In genomic region chr5:10704949-10705621, GRCh38 we compare ENCODE assay signal across 8 cellular contexts. TPM values are rescaled to one million over a fixed set of nuclear protein-coding genes. Genes with fewer than 3 reads are reported as not detected.
DNase-seq lines count a peak whose midpoint lies in the region; ATAC-seq lines count a peak whose summit lies in the region.

No MANE protein-coding gene starts in this region.

- H3K4me1 ChIP-seq in GM23248 (ENCODE audit: insufficient read depth) = peaks cover 61% of the 10 kb centered on the region
- H3K4me1 ChIP-seq in SJCRH30 = peaks cover 32% of the 10 kb centered on the region

- in situ Hi-C loops in ACHN (cut with HindIII; ENCODE audit: low pct_ligation_motif_present, low pct_unique_long_range_greater_than_20kb, low sequenced_read_pairs) = no loop called here
- in situ Hi-C loops in GM23248 (cut with MboI) = no loop called here

- H3K27me3 ChIP-seq in GM23248 (replicated peaks; ENCODE audit: insufficient read depth) (no peaks in the 10 kb centered on the region), SJCRH30 (no peaks in the 10 kb centered on the region)

- H3K4me2 ChIP-seq in GM23248 (ENCODE audit: unreplicated experiment) = no peak overlapping the region

- DNase-seq in ACHN = peak; percentile 38
- peak; percentile 60 for DNase-seq in GM23248
- DNase-seq in SJCRH30 = peak; percentile 39 to 70
- DNase-seq in fibroblast of peridontal ligament (ENCODE audit: extremely low read depth) = peak; percentile 70
- no peak for DNase-seq in germinal center (ENCODE audit: low spot score)
- no peak for DNase-seq in stimulated activated CD4-positive, alpha-beta T cell treated with anti-CD3 and anti-CD28 coated beads, Interleukin-1b, Interleukin-23, amount 100 ng/mL, for 48 hours

- WGBS in GM23248 (ENCODE audit: low coverage in 1 of 2, low lambda C conversion rate in 2 of 2, missing lambda C conversion rate in 2 of 2), 2 experiments = 86 to 90% methylated on average over 10 of the region's 10 CpGs

- peaks cover 44% of the 10 kb centered on the region for H3K79me2 ChIP-seq in GM23248 (ENCODE audit: insufficient read depth)

- H3K27ac ChIP-seq in GM23248 (no peak overlapping the region), SJCRH30 (peak overlapping the region; percentile 47)

- H4K20me1 ChIP-seq in GM23248 (ENCODE audit: insufficient read depth) = no peaks in the 10 kb centered on the region; the same call in 1 of the 2 replicates

- H3F3A ChIP-seq in GM23248 (ENCODE audit: insufficient read depth) = peaks cover 60% of the 10 kb centered on the region

- no peak overlapping the region for H3K9ac ChIP-seq in GM23248

- H3K9me2 ChIP-seq in GM23248 (ENCODE audit: insufficient read depth) = no peaks in the 10 kb centered on the region

- no peaks in the 10 kb centered on the region for H3K36me3 ChIP-seq in GM23248 (ENCODE audit: low read depth)
- no peaks in the 10 kb centered on the region for H3K36me3 ChIP-seq in SJCRH30

- ATAC-seq in HG02763 (IDR thresholded peaks at IDR 0.05; ENCODE audit: unreplicated experiment) (no peak), GM18519 (IDR thresholded peaks at IDR 0.05; ENCODE audit: low FRiP score, unreplicated experiment) (no peak)

- H3K9me3 ChIP-seq in GM23248 (ENCODE audit: low read depth) (no peaks in the 10 kb centered on the region), SJCRH30 (replicated peaks) (no peaks in the 10 kb centered on the region)

- no peak overlapping the region for H3K4me3 ChIP-seq in GM23248
- H3K4me3 ChIP-seq in SJCRH30 = no peak overlapping the region

- H2AFZ ChIP-seq in GM23248 = no peak overlapping the region

RNA-seq across cellular contexts. Expression of gene DAP, which starts 55.9 kb away (rescaled TPM):
- 37.9 and 52.9 TPM in 2 replicates for total RNA-seq in GM23248 (2014; rRNA removed; shearing (Covaris generic))
- polyA plus RNA-seq in GM23248 (2016; fragmentation: Nextera tagmentation; extraction: Ambion mirVana) = 255 and 259 TPM in 2 replicates
- total RNA-seq in SJCRH30 (2014; rRNA removed; shearing (Covaris generic)) = 10.0 and 10.8 TPM in 2 replicates

Comparison
In these comparisons a context has a peak if more than half of its experiments do, and no peak if none do; other contexts are left out.
1. DNase-seq: peak in ACHN (single experiment), GM23248 (single experiment), SJCRH30 (2 of 2) and fibroblast of peridontal ligament (single experiment); none in germinal center (single experiment) and stimulated activated CD4-positive, alpha-beta T cell treated with anti-CD3 and anti-CD28 coated beads, Interleukin-1b, Interleukin-23, amount 100 ng/mL, for 48 hours (single experiment).